ENCODE assay signal across 1 cellular context in the genomic region with DNA sequence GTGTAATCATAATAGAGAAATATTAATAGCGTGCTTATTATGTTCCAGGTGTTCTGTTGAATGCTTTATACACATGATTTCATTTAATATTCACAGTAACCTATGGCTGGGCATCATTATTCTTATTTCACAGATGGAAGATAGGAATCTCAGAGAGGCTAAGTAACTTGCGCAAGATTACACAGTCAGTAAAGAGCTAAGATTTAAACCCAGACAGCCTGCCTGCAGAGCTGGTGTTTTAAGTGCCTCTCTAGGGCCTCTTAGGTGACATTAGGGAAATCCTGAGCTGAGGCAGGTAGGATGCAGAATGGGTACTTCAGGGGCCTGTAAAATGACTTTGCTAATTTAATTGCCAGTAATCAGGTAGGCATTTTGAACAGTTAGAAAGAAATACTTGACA.
TF ChIP-seq lines count a peak whose summit lies in the region.

No MANE protein-coding gene starts in this region.

TF ChIP-seq in K562, 482 proteins besides CTCF, POLR2A, EP300 and RAD21:
- TF ChIP-seq ETV5 (CRISPR knock-in tag; IDR thresholded peaks at IDR 0.05; ENCODE audit: low read depth) (no peak), PRPF4 (IDR thresholded peaks at IDR 0.05; ENCODE audit: insufficient read depth, low read depth, low read length, poor library complexity, severe bottlenecking) (no peak), CEBPB (tag; IDR thresholded peaks at IDR 0.05) (peak; percentile 56; the same call in 1 of the 2 replicates), CEBPG (CRISPR knock-in tag; IDR thresholded peaks at IDR 0.05) (no peak), CEBPG (tag; conservative IDR thresholded peaks at IDR 0.05 in 1 of 2, IDR thresholded peaks at IDR 0.05 in 1 of 2) (0 out of 4 replicates have a peak, but pooled peaks of 1 of the 2 experiments have one; percentile 14), RHOXF2B (CRISPR knock-in tag; conservative IDR thresholded peaks at IDR 0.05) (no peak)
TF ChIP-seq in K562: peak in this region for 2.
